Comparison of ENCODE assay signal across 28 cellular contexts in the genomic region with DNA sequence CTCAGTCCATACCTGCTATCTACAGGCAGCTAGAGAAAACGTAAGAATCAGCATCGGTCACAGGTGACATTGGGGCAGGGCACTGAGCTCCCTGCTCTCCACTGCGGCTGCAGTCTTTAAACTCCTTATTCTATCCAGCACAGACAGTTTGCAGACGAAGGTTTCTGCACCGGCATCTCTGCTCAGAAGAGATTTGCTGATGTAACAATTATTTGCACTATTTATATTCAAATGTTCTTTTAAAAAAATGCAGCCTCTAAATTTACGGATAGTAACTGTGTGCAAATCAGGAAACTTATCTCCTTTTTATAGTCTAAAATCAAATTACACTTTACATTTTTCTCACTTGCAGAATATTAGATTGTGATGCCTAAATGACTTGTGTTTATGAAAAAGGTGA.
"Had no signal": no experiment of that assay in that cellular context is flagged by ENCODE, and none has a peak within 500 bp of the region (broad histone marks: within the 10 kb centered on the region; RNA-seq: fewer than 3 reads in every experiment).

No MANE protein-coding gene starts in this region.

- H3K4me3 Mint-ChIP-seq: naive B cell; natural killer cell; nephron progenitor cell; neural progenitor cell; stimulated activated effector memory CD8-positive, alpha-beta T cell treated with anti-CD3 and anti-CD28 coated beads, Interleukin-12 subunit alpha, Interleukin-12 subunit beta, amount 100 ng/mL, for 72 hours; stimulated activated naive CD8-positive, alpha-beta T cell treated with anti-CD3 and anti-CD28 coated beads, Interleukin-15, Interleukin-2, amounts not matched to agents 100 ng/mL and 50 ng/mL, for 24 hours had no signal

- H3K9me3 Mint-ChIP-seq: natural killer cell; nephron progenitor cell; neural progenitor cell; stimulated activated effector memory CD8-positive, alpha-beta T cell treated with anti-CD3 and anti-CD28 coated beads, Interleukin-12 subunit alpha, Interleukin-12 subunit beta, amount 100 ng/mL, for 72 hours had no signal

- H3K27ac Mint-ChIP-seq: natural killer cell; nephron progenitor cell; neural progenitor cell; stimulated activated effector memory CD8-positive, alpha-beta T cell treated with anti-CD3 and anti-CD28 coated beads, Interleukin-12 subunit alpha, Interleukin-12 subunit beta, amount 100 ng/mL, for 72 hours; stimulated activated naive CD8-positive, alpha-beta T cell treated with anti-CD3 and anti-CD28 coated beads, Interleukin-15, Interleukin-2, amounts not matched to agents 100 ng/mL and 50 ng/mL, for 24 hours had no signal

- DNase-seq: hippocampal formation; kidney; left colon; left lung; lower lobe of right lung; mammary epithelial cell; mesenchymal stem cell; naive B cell; natural killer cell; nephron progenitor cell; ovary; posterior cingulate gyrus; retina; right cardiac atrium; sigmoid colon; small intestine; spleen; stimulated activated CD4-positive, alpha-beta T cell treated with anti-CD3 and anti-CD28 coated beads, Interleukin-4, amount 100 ng/mL, for 24 hours; stimulated activated naive CD4-positive, alpha-beta T cell; tibial artery; trophoblast cell; upper lobe of right lung had no signal

- H3K4me1 ChIP-seq: left lung, lower lobe of right lung, prostate gland, sigmoid colon, spleen, suprapubic skin, tibial artery, upper lobe of right lung had no signal

- H3K27me3 Mint-ChIP-seq: stimulated activated naive CD8-positive, alpha-beta T cell treated with anti-CD3 and anti-CD28 coated beads, Interleukin-15, Interleukin-2, amounts not matched to agents 100 ng/mL and 50 ng/mL, for 24 hours had no signal

- H3K4me1 Mint-ChIP-seq: naive B cell; stimulated activated effector memory CD8-positive, alpha-beta T cell treated with anti-CD3 and anti-CD28 coated beads, Interleukin-12 subunit alpha, Interleukin-12 subunit beta, amount 100 ng/mL, for 72 hours had no signal

- H3K4me3 ChIP-seq: left lung, lower lobe of right lung, neural progenitor cell, ovary, prostate gland, sigmoid colon, spleen, suprapubic skin, thoracic aorta, tibial artery, upper lobe of right lung had no signal

- H3K9me3 ChIP-seq: left lung, lower lobe of right lung, ovary, prostate gland, sigmoid colon, spleen, suprapubic skin, thoracic aorta, tibial artery, upper lobe of right lung had no signal

- H3K9ac ChIP-seq: neural progenitor cell had no signal

- H3K36me3 ChIP-seq: left lung, lower lobe of right lung, neural progenitor cell, ovary, prostate gland, sigmoid colon, spleen, suprapubic skin, thoracic aorta, tibial artery, upper lobe of right lung had no signal

- H3K36me3 Mint-ChIP-seq: naive B cell; neural progenitor cell; stimulated activated effector memory CD8-positive, alpha-beta T cell treated with anti-CD3 and anti-CD28 coated beads, Interleukin-12 subunit alpha, Interleukin-12 subunit beta, amount 100 ng/mL, for 72 hours had no signal

- H3K27ac ChIP-seq: left lung, lower lobe of right lung, neural progenitor cell, ovary, prostate gland, sigmoid colon, spleen, suprapubic skin, thoracic aorta, tibial artery, upper lobe of right lung had no signal

- ATAC-seq: left colon; left lung; lower lobe of right lung; natural killer cell; right cardiac atrium; stimulated activated effector memory CD8-positive, alpha-beta T cell treated with anti-CD3 and anti-CD28 coated beads, Interleukin-12 subunit alpha, Interleukin-12 subunit beta, amount 100 ng/mL, for 72 hours; upper lobe of right lung had no signal

- H3K4me2 ChIP-seq: neural progenitor cell had no signal

- H3K27me3 ChIP-seq: left lung, neural progenitor cell, ovary, sigmoid colon, spleen, suprapubic skin, tibial artery, upper lobe of right lung had no signal

- H2AFZ ChIP-seq: neural progenitor cell had no signal
